Comparison of ENCODE assay signal across 31 cellular contexts in the genomic region with DNA sequence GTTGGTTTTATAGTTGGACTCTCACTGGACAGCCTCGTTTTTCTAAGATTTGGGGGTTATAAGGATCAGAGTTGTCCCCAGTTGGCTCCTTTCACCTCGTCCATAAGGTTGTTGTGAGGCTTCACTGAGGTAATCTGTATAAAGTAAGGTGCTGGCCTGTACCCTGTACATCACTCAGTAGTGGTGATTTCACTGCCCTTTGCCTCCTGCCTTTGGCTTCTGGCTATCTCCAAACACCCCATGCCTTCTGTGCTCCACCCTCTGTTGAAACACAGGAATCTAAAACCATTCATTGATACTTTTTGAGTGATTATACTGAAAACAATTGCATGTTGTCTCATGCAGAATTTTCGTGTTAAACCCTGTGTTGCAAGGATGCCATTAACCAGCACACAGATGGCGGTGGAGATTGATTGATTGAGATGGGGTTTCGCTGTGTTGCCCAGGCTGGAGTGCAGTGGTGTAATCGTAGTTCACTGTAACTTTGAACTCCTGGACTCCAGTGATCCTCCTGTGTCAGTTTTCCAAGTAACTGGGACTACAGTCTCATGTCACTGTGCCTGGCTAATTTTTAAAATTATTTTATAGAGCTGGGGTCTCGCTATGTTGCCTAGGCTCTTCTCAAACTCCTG.
"Had no signal": no experiment of that assay in that cellular context is flagged by ENCODE, and none has a peak within 500 bp of the region (broad histone marks: within the 10 kb centered on the region; RNA-seq: fewer than 3 reads in every experiment).

No MANE protein-coding gene starts in this region.

- H3K9me3 ChIP-seq: ascending aorta, breast epithelium, esophagus muscularis mucosa, gastrocnemius medialis had no signal

- ATAC-seq: activated naive CD4-positive, alpha-beta T cell treated with anti-CD3 and anti-CD28 coated beads, Interleukin-2, amount 50 U/mL, for 72 hours; activated T-cell treated with anti-CD3 and anti-CD28 coated beads, Interleukin-2, amount 50 U/mL, for 72 hours; foreskin keratinocyte; gastrocnemius medialis; WTC11 had no signal

- H3K36me3 ChIP-seq: ascending aorta, breast epithelium, cardiac muscle cell, esophagus muscularis mucosa, gastrocnemius medialis had no signal

- H3K27ac ChIP-seq: ascending aorta, breast epithelium, cardiac muscle cell, coronary artery, dorsolateral prefrontal cortex, esophagus muscularis mucosa, foreskin keratinocyte, gastrocnemius medialis, VCaP had no signal

- H3K4me1 ChIP-seq: ascending aorta, breast epithelium, foreskin keratinocyte had no signal

- H3K27me3 ChIP-seq: ascending aorta, breast epithelium, cardiac muscle cell, dorsolateral prefrontal cortex, esophagus muscularis mucosa, foreskin keratinocyte, gastrocnemius medialis had no signal

- DNase-seq: activated CD4-positive, alpha-beta memory T cell treated with anti-CD3 and anti-CD28 coated beads, Interleukin-2, amount 10 ng/mL, durations not matched to agents 7 days and 5 days; activated CD4-positive, alpha-beta T cell treated with anti-CD3 and anti-CD28 coated beads for 1 hour; activated CD4-positive, alpha-beta T cell treated with anti-CD3 and anti-CD28 coated beads for 4 hours; activated CD4-positive, alpha-beta T cell treated with anti-CD3 and anti-CD28 coated beads, Interleukin-2, amount 10 ng/mL, durations not matched to agents 7 days and 5 days; activated CD4-positive, alpha-beta T cell treated with anti-CD3 and anti-CD28 coated beads, Interleukin-2, amount 50 U/mL, for 4 hours; activated CD8-positive, alpha-beta memory T cell treated with anti-CD3 and anti-CD28 coated beads, Interleukin-2, amount 50 U/mL, for 48 hours; activated gamma-delta T cell; activated naive CD4-positive, alpha-beta T cell; activated naive CD4-positive, alpha-beta T cell treated with anti-CD3 and anti-CD28 coated beads, Interleukin-2, amount 10 ng/mL, durations not matched to agents 7 days and 5 days; activated naive CD8-positive, alpha-beta T cell treated with anti-CD3 and anti-CD28 coated beads, Interleukin-2, amount 10 ng/mL, durations not matched to agents 7 days and 5 days; activated T-cell treated with anti-CD3 and anti-CD28 coated beads for 4 hours; activated T-cell treated with anti-CD3 and anti-CD28 coated beads, Interleukin-2, amount 50 U/mL, for 24 hours; activated T-cell treated with anti-CD3 and anti-CD28 coated beads, Interleukin-2, amount 50 U/mL, for 72 hours; central memory CD4-positive, alpha-beta T cell; cerebellar nuclear complex; dorsolateral prefrontal cortex; effector memory CD4-positive, alpha-beta T cell; endodermal cell; erythroblast; foreskin keratinocyte; gastrocnemius medialis; T-helper 2 cell had no signal

- H3K4me3 ChIP-seq: ascending aorta, breast epithelium, cardiac muscle cell, coronary artery, dorsolateral prefrontal cortex, esophagus muscularis mucosa, gastrocnemius medialis had no signal

- FAIRE-seq: TTC549 had no signal
